9 cellular contexts compared by ENCODE assay signal in the genomic region with DNA sequence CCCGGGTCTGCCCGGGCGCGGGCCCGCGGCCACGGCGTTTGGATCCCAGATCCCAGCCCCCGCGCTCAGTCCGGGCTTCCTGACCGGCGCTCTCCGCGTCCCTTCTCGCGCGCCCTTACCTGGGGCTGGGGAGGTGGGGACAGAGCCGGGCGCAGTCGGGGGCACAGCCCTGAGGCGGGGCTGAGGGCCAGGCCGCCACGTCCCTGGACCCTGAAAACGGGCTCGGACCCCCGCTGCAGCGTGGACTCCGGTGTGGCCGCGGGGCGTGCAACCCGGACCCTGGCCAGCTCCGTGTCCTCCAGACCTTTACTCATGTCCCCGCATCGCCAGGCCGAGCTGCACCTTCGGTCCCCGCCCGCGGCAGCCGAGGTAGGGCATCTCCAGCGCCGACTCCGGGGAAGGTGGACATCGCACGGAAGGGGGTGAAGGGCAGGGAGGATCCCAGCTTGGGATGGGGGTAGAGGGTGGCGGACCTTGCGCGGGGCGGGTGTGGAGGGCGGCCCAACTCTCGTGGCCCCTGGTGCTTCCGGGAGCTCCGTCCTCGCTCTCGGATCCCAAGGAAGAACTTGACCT. TPM values are rescaled to one million over a fixed set of nuclear protein-coding genes. Genes with fewer than 3 reads are reported as not detected.
DNase-seq lines count a peak whose midpoint lies in the region; FAIRE-seq and TF ChIP-seq lines count a peak whose summit lies in the region.
"Had no signal": no experiment of that assay in that cellular context is flagged by ENCODE, and none has a peak within 500 bp of the region (broad histone marks: within the 10 kb centered on the region; RNA-seq: fewer than 3 reads in every experiment).

No MANE protein-coding gene starts in this region.

- H3K36me3 ChIP-seq in ascending aorta (peaks cover 0 to 14% of the 10 kb centered on the region in 2 donors), keratinocyte (ENCODE audit: control insufficient read depth in 2 of 2, extremely low read depth in 1 of 2, insufficient read depth in 2 of 2, low read length in 2 of 2) (peaks cover 0 to 14% of the 10 kb centered on the region in 2 experiments), subcutaneous abdominal adipose tissue (ENCODE audit: control insufficient read depth in 5 of 5, insufficient read depth in 5 of 5, low read length in 5 of 5) (peaks cover 0 to 17% (median 8%) of the 10 kb centered on the region in 5 donors)

- no peaks in the 10 kb centered on the region for H4K20me1 ChIP-seq in keratinocyte (ENCODE audit: control insufficient read depth, extremely low read depth, insufficient read depth, low read length)

- H3K4me3 ChIP-seq in ascending aorta (peak overlapping the region; percentile 60 to 77), keratinocyte (ENCODE audit: control insufficient read depth in 2 of 3, extremely low read depth in 1 of 3, insufficient read depth in 2 of 3, low read depth in 1 of 3, low read length in 3 of 3) (peak overlapping the region; percentile 55 to 65 (median 59)), subcutaneous abdominal adipose tissue (ENCODE audit: low read depth in 1 of 5, low read length in 5 of 5) (peak overlapping the region in 4 of 5 donors; percentile 77 to 92 (median 85))

- H3K79me2 ChIP-seq in keratinocyte (ENCODE audit: control insufficient read depth, insufficient read depth, low read length) = peaks cover 13% of the 10 kb centered on the region

- no peaks in the 10 kb centered on the region for H3K9me3 ChIP-seq in ascending aorta
- no peaks in the 10 kb centered on the region for H3K9me3 ChIP-seq in keratinocyte (ENCODE audit: control insufficient read depth, low read depth, low read length)
- H3K9me3 ChIP-seq in subcutaneous abdominal adipose tissue (ENCODE audit: control insufficient read depth in 5 of 5, low read length in 5 of 5) = no peaks in the 10 kb centered on the region

- no peak for FAIRE-seq in keratinocyte (lab: Jason Lieb, UNC)

- H3K27me3 ChIP-seq in ascending aorta = no peaks in the 10 kb centered on the region
- no peaks in the 10 kb centered on the region for H3K27me3 ChIP-seq in keratinocyte (ENCODE audit: control insufficient read depth, extremely low read depth, insufficient read depth, low read length)
- H3K27me3 ChIP-seq in subcutaneous abdominal adipose tissue (ENCODE audit: control insufficient read depth in 5 of 5, insufficient read depth in 4 of 5, low read length in 5 of 5) = no peaks in the 10 kb centered on the region

- H3K9ac ChIP-seq in keratinocyte (ENCODE audit: control insufficient read depth, extremely low read depth, insufficient read depth, low read length) (peak overlapping the region; percentile 69), subcutaneous abdominal adipose tissue (ENCODE audit: low read length in 5 of 5) (peak overlapping the region in 4 of 5 donors; percentile 56 to 80 (median 70))

- peak overlapping the region; percentile 70 for H2AFZ ChIP-seq in keratinocyte (ENCODE audit: control insufficient read depth, low read length)

- no peak for TF ChIP-seq CTCF in ascending aorta (IDR thresholded peaks at IDR 0.05)
- TF ChIP-seq CTCF in keratinocyte (optimal IDR thresholded peaks at IDR 0.05 in 1 of 3, IDR thresholded peaks at IDR 0.05 in 1 of 3, conservative IDR thresholded peaks at IDR 0.05 in 1 of 3; ENCODE audit: extremely low read depth in 1 of 3, insufficient read depth in 2 of 3, low read length in 3 of 3) = no peak

- DNase-seq in NCI-H2227 (lab: John Stamatoyannopoulos, UW; ENCODE audit: unreplicated experiment) (peak; percentile 34), NCI-H2227 treated with DMSO at 0.1 percent for 48 hours (lab: John Stamatoyannopoulos, UW) (no peak), ascending aorta (ENCODE audit: low spot score in 2 of 2) (no peak), keratinocyte (ENCODE audit: low read depth, low spot score) (no peak), SIG-M5 (lab: John Stamatoyannopoulos, UW) (no peak), cerebellar cortex (ENCODE audit: low spot score) (no peak)
- no peak for DNase-seq in stimulated activated CD8-positive, alpha-beta memory T cell treated with anti-CD3 and anti-CD28 coated beads, Interleukin-4, amount 100 ng/mL, for 48 hours
- DNase-seq: CD4-positive, CD25-positive, alpha-beta regulatory T cell had no signal

- dilution Hi-C loops in keratinocyte (cut with MboI; ENCODE audit: extremely low pct_ligation_motif_present, low sequenced_read_pairs) = no loop called here

- H3K27ac ChIP-seq in ascending aorta = no peak overlapping the region
- peak overlapping the region; percentile 18 for H3K27ac ChIP-seq in keratinocyte (ENCODE audit: control insufficient read depth, insufficient read depth, low read length)
- no peak overlapping the region for H3K27ac ChIP-seq in subcutaneous abdominal adipose tissue (ENCODE audit: low read depth, low read length)

- intact Hi-C loops in ascending aorta (cut with DNase I) = no loop called here

- peaks cover 0 to 4% of the 10 kb centered on the region in 2 donors for H3K4me1 ChIP-seq in ascending aorta
- peaks cover 45% of the 10 kb centered on the region for H3K4me1 ChIP-seq in keratinocyte (ENCODE audit: control insufficient read depth, extremely low read depth, insufficient read depth, low read length)
- H3K4me1 ChIP-seq in subcutaneous abdominal adipose tissue (ENCODE audit: control insufficient read depth in 5 of 5, insufficient read depth in 5 of 5, low read length in 5 of 5) = peaks cover 0 to 24% (median 20%) of the 10 kb centered on the region in 5 donors

- H3K9me1 ChIP-seq in keratinocyte (ENCODE audit: control insufficient read depth, extremely low read depth, insufficient read depth, low read length) = no peaks in the 10 kb centered on the region

- peak overlapping the region; percentile 65 for H3K4me2 ChIP-seq in keratinocyte (ENCODE audit: control insufficient read depth, extremely low read depth, insufficient read depth, low read depth, low read length)

RNA-seq across cellular contexts. Expression of gene AIFM3, which starts 9.9 kb away (rescaled TPM):
- total RNA-seq in ascending aorta = not detected
- polyA plus RNA-seq in keratinocyte = 0.56 to 1.1 TPM (median 0.59 TPM) in 3 replicates
- 0.36 TPM for polyA plus RNA-seq in keratinocyte (2011; ENCODE audit: low read depth)
- polyA plus RNA-seq in keratinocyte (2011; cell fraction: cytosol; rRNA removed) = 0.39 and 1.1 TPM in 2 replicates
- 3.4 and 5.3 TPM in 2 replicates for polyA plus RNA-seq in keratinocyte (2011; cell fraction: nucleus; rRNA removed)
- polyA plus RNA-seq in keratinocyte (2012; ENCODE audit: low replicate concordance) = 0.62 and 0.69 TPM in 2 replicates
- polyA minus RNA-seq in keratinocyte = 0.29 to 0.30 TPM in 2 of 3 replicates, not detected in the other
- 1.7 TPM for polyA minus RNA-seq in keratinocyte (2011; cell fraction: cytosol; rRNA and poly(A)+ RNA removed)
- 1.2 and 1.4 TPM in 2 replicates for polyA minus RNA-seq in keratinocyte (2011; cell fraction: nucleus; rRNA and poly(A)+ RNA removed)
- polyA plus RNA-seq: CD4-positive, CD25-positive, alpha-beta regulatory T cell had no signal

RNA-seq across cellular contexts. Expression of gene LZTR1, which starts 24.9 kb away (rescaled TPM):
- total RNA-seq in ascending aorta = 72.8 TPM
- polyA plus RNA-seq in keratinocyte = 36.3 to 41.6 TPM (median 37.0 TPM) in 3 replicates
- polyA plus RNA-seq in keratinocyte (2011; ENCODE audit: low read depth) = 62.8 TPM
- polyA plus RNA-seq in keratinocyte (2011; cell fraction: cytosol; rRNA removed) = 16.8 and 24.3 TPM in 2 replicates
- polyA plus RNA-seq in keratinocyte (2011; cell fraction: nucleus; rRNA removed) = 197 and 198 TPM in 2 replicates
- polyA plus RNA-seq in keratinocyte (2012; ENCODE audit: low replicate concordance) = 21.9 and 28.0 TPM in 2 replicates
- polyA minus RNA-seq in keratinocyte = 41.7 to 114 TPM (median 62.4 TPM) in 3 replicates
- polyA minus RNA-seq in keratinocyte (2011; cell fraction: cytosol; rRNA and poly(A)+ RNA removed) = 21.5 TPM
- 54.1 and 60.0 TPM in 2 replicates for polyA minus RNA-seq in keratinocyte (2011; cell fraction: nucleus; rRNA and poly(A)+ RNA removed)

RNA-seq across cellular contexts. Expression of gene CRKL, which starts 40.0 kb away (rescaled TPM):
- total RNA-seq in ascending aorta = 21.2 TPM
- polyA plus RNA-seq in keratinocyte = 25.0 to 33.4 TPM (median 32.1 TPM) in 3 replicates
- polyA plus RNA-seq in keratinocyte (2011; ENCODE audit: low read depth) = 20.1 TPM
- polyA plus RNA-seq in keratinocyte (2011; cell fraction: cytosol; rRNA removed) = 25.7 and 32.5 TPM in 2 replicates
- 45.7 and 47.1 TPM in 2 replicates for polyA plus RNA-seq in keratinocyte (2011; cell fraction: nucleus; rRNA removed)
- polyA plus RNA-seq in keratinocyte (2012; ENCODE audit: low replicate concordance) = 38.4 and 43.5 TPM in 2 replicates
- 38.7 to 48.3 TPM (median 46.5 TPM) in 3 replicates for polyA minus RNA-seq in keratinocyte
- 36.8 TPM for polyA minus RNA-seq in keratinocyte (2011; cell fraction: cytosol; rRNA and poly(A)+ RNA removed)
- polyA minus RNA-seq in keratinocyte (2011; cell fraction: nucleus; rRNA and poly(A)+ RNA removed) = 26.8 and 44.1 TPM in 2 replicates

RNA-seq across cellular contexts. Expression of gene THAP7, which starts 44.7 kb away (rescaled TPM):
- 37.9 TPM for total RNA-seq in ascending aorta
- 10.4 to 14.8 TPM (median 14.2 TPM) in 3 replicates for polyA plus RNA-seq in keratinocyte
- polyA plus RNA-seq in keratinocyte (2011; ENCODE audit: low read depth) = 11.7 TPM
- polyA plus RNA-seq in keratinocyte (2011; cell fraction: cytosol; rRNA removed) = 5.6 and 10.7 TPM in 2 replicates
- polyA plus RNA-seq in keratinocyte (2011; cell fraction: nucleus; rRNA removed) = 11.0 and 12.6 TPM in 2 replicates
- 7.7 and 14.4 TPM in 2 replicates for polyA plus RNA-seq in keratinocyte (2012; ENCODE audit: low replicate concordance)
- polyA minus RNA-seq in keratinocyte = 4.3 to 6.5 TPM (median 6.4 TPM) in 3 replicates
- polyA minus RNA-seq in keratinocyte (2011; cell fraction: cytosol; rRNA and poly(A)+ RNA removed) = 6.7 TPM
- 3.2 and 4.9 TPM in 2 replicates for polyA minus RNA-seq in keratinocyte (2011; cell fraction: nucleus; rRNA and poly(A)+ RNA removed)

RNA-seq across cellular contexts. Expression of gene P2RX6, which starts 57.8 kb away (rescaled TPM):
- not detected for total RNA-seq in ascending aorta
- 0.65 to 1.0 TPM (median 0.87 TPM) in 3 replicates for polyA plus RNA-seq in keratinocyte
- not detected for polyA plus RNA-seq in keratinocyte (2011; ENCODE audit: low read depth)
- 0.26 and 0.45 TPM in 2 replicates for polyA plus RNA-seq in keratinocyte (2011; cell fraction: cytosol; rRNA removed)
- polyA plus RNA-seq in keratinocyte (2011; cell fraction: nucleus; rRNA removed) = 3.3 and 4.8 TPM in 2 replicates
- 0.72 and 1.2 TPM in 2 replicates for polyA plus RNA-seq in keratinocyte (2012; ENCODE audit: low replicate concordance)
- 0.53 to 1.3 TPM (median 0.69 TPM) in 3 replicates for polyA minus RNA-seq in keratinocyte
- not detected for polyA minus RNA-seq in keratinocyte (2011; cell fraction: cytosol; rRNA and poly(A)+ RNA removed)
- polyA minus RNA-seq in keratinocyte (2011; cell fraction: nucleus; rRNA and poly(A)+ RNA removed) = 0.54 and 1.1 TPM in 2 replicates
